Comparison of ENCODE assay signal across 1 cellular context in genomic region chr3:72848703-72849081, GRCh38.
A peak's percentile ranks its signal among the peaks of the same experiment; 100 is the strongest.
TF ChIP-seq lines count a peak whose summit lies in the region.

No MANE protein-coding gene starts in this region.

TF ChIP-seq in K562, 482 proteins besides CTCF, POLR2A, EP300 and RAD21:
- TF ChIP-seq MNT (conservative IDR thresholded peaks at IDR 0.05): peak in 1 of 2 experiments; percentile 2; a peak in 1 of 4 replicates
- peak; percentile 69 for TF ChIP-seq NFIC (IDR thresholded peaks at IDR 0.05)
- 0 out of 2 replicates have a peak, but pooled peaks have one; percentile 68 for TF ChIP-seq ZBTB1 (CRISPR knock-in tag; IDR thresholded peaks at IDR 0.05; ENCODE audit: borderline replicate concordance, low read depth)
- no peak for TF ChIP-seq BRF2 (IDR thresholded peaks at IDR 0.05; ENCODE audit: borderline replicate concordance, insufficient read depth, insufficient read length)
- TF ChIP-seq SPI1 (IDR thresholded peaks at IDR 0.05; ENCODE audit: borderline replicate concordance, low read depth, low read length): 0 out of 2 replicates have a peak, but pooled peaks have one; percentile 6
